Comparison of ENCODE assay signal across 8 cellular contexts in the genomic region with DNA sequence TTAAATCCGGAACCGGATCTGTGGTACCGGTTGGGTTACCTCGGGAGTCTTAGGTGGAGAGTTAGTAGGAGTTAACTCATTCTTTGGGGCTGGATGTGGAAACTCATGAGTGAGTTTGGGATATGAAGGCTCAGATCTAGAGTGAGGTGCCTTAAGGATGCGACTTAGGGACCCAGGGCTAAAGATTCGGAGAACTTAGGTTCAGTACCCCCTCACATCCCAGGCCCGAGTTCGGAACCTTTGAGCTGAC. TPM values are rescaled to one million over a fixed set of nuclear protein-coding genes. Genes with fewer than 3 reads are reported as not detected.
DNase-seq lines count a peak whose midpoint lies in the region; ATAC-seq, FAIRE-seq and TF ChIP-seq lines count a peak whose summit lies in the region.

No MANE protein-coding gene starts in this region.

- H3K4me3 Mint-ChIP-seq in MCF 10A (ENCODE audit: unreplicated experiment) = peak overlapping the region; percentile 92

- H3K27me3 Mint-ChIP-seq in MCF 10A (ENCODE audit: insufficient read depth, unreplicated experiment) = no peaks in the 10 kb centered on the region

- H3K27me3 ChIP-seq in heart right ventricle (no peaks in the 10 kb centered on the region), mesendoderm (ENCODE audit: insufficient read depth, low read length, poor library complexity) (no peaks in the 10 kb centered on the region), aorta (ENCODE audit: control insufficient read depth in 1 of 2, insufficient read depth in 2 of 2, low read length in 1 of 2) (no peaks in the 10 kb centered on the region)

- no peak for FAIRE-seq in GM19239 (lab: Jason Lieb, UNC)

- no peak overlapping the region for H2BK15ac ChIP-seq in mesendoderm (replicated peaks; ENCODE audit: low read depth)

- ATAC-seq in heart right ventricle (peak in 1 of 8 donors; percentile 1), left ventricle myocardium superior (no peak), aorta (ENCODE audit: low FRiP score) (no peak)

- H3K27ac ChIP-seq in heart right ventricle (peak overlapping the region; percentile 86 to 99 (median 95)), mesendoderm (ENCODE audit: low read depth, low read length) (peak overlapping the region; percentile 79), aorta (ENCODE audit: low read depth in 1 of 2, low read length in 2 of 2) (peak overlapping the region; percentile 43 to 62)

- H3K9ac ChIP-seq in mesendoderm (ENCODE audit: low read length) = peak overlapping the region; percentile 92

- H2BK120ac ChIP-seq in mesendoderm (ENCODE audit: low read depth, low read length) = peak overlapping the region; percentile 30

- H4K5ac ChIP-seq in mesendoderm (ENCODE audit: low read length) = peak overlapping the region; percentile 100

- WGBS in heart right ventricle, 2 donors = 1 to 4% methylated on average over 8 of the region's 8 CpGs
- no CpG with 5 or more reads among the region's 8 CpGs for WGBS in mesendoderm (ENCODE audit: extremely low coverage, insufficient coverage, low lambda C conversion rate)
- 1 to 3% methylated on average over 8 of the region's 8 CpGs for whole genome bisulfite sequencing in aorta, 2 donors

- H3K9me3 ChIP-seq in heart right ventricle = no peaks in the 10 kb centered on the region
- H3K9me3 ChIP-seq in aorta (ENCODE audit: control insufficient read depth, low read length) = no peaks in the 10 kb centered on the region

- peak overlapping the region; percentile 91 for H3K27ac Mint-ChIP-seq in MCF 10A (ENCODE audit: low read depth, unreplicated experiment)

- H3K36me3 ChIP-seq in heart right ventricle (peaks cover 0 to 12% (median 0%) of the 10 kb centered on the region in 9 donors), mesendoderm (ENCODE audit: control insufficient read depth, insufficient read depth, low read length) (no peaks in the 10 kb centered on the region), aorta (ENCODE audit: control insufficient read depth in 1 of 2, insufficient read depth in 2 of 2, low read length in 1 of 2) (no peaks in the 10 kb centered on the region)

- H3K18ac ChIP-seq in mesendoderm (ENCODE audit: low read length) = peak overlapping the region; percentile 86

- H3K23ac ChIP-seq in mesendoderm (ENCODE audit: low read length) = peak overlapping the region; percentile 4

- POLR2A ChIA-PET in MCF 10A (lab: Yijun Ruan, JAX) = interaction anchor here (0.7 to 6.7 kb wide), 28 partner anchors 9 to 513 kb away, joined by 3 to 79 read pairs (median 6); a partner anchor contains a TSS

- peaks cover 31% of the 10 kb centered on the region for H3K4me1 Mint-ChIP-seq in MCF 10A (ENCODE audit: insufficient read depth, unreplicated experiment)

- H3K4me2 ChIP-seq in mesendoderm (ENCODE audit: low read length) = peak overlapping the region; percentile 72

- no peaks in the 10 kb centered on the region for H3K9me3 Mint-ChIP-seq in MCF 10A (ENCODE audit: unreplicated experiment)

- intact Hi-C loops in heart right ventricle (cut with DNase I) (loop anchor here in 7 of 10 donors (1.0 to 5.0 kb wide), 9 partner anchors 33 to 87 kb away; a partner anchor contains a TSS), left ventricle myocardium superior (cut with micrococcal nuclease) (no loop called here), MCF 10A (cut with micrococcal nuclease) (loop anchor here (2.0 kb wide), 2 partner anchors 33 to 87 kb away; a partner anchor contains a TSS), aorta (cut with DNase I) (loop anchor here (2.0 to 5.0 kb wide), 5 partner anchors 27 to 59 kb away; a partner anchor contains a TSS)

- CTCF ChIA-PET in MCF 10A (lab: Yijun Ruan, JAX) = interaction anchor here (0.6 to 1.0 kb wide), 3 partner anchors 27 to 313 kb away, joined by 3 to 4 read pairs (median 3); no protein-coding TSS in a partner anchor

- H3K4me1 ChIP-seq in heart right ventricle (peaks cover 15 to 66% (median 45%) of the 10 kb centered on the region in 9 donors), mesendoderm (ENCODE audit: control insufficient read depth, low read depth, low read length) (peaks cover 12% of the 10 kb centered on the region), aorta (ENCODE audit: control insufficient read depth in 1 of 2, insufficient read depth in 2 of 2, low read length in 2 of 2) (no peaks in the 10 kb centered on the region)

- H3K79me2 ChIP-seq in mesendoderm (ENCODE audit: control insufficient read depth, insufficient read depth, low read length) = peaks cover 34% of the 10 kb centered on the region

- TF ChIP-seq CTCF in heart right ventricle (IDR thresholded peaks at IDR 0.05) (no peak), MCF 10A (IDR thresholded peaks at IDR 0.05; ENCODE audit: unreplicated experiment) (no peak)

- H3K36me3 Mint-ChIP-seq in MCF 10A (ENCODE audit: insufficient read depth, unreplicated experiment) = peaks cover 31% of the 10 kb centered on the region

- peaks cover 5% of the 10 kb centered on the region for H3K79me1 ChIP-seq in mesendoderm (ENCODE audit: low read length)

- peak overlapping the region; percentile 100 for H3K4ac ChIP-seq in mesendoderm (ENCODE audit: low read depth, low read length)

- TSS peak; percentile 92 for BruUV-seq in MCF 10A (replicated peaks; lab: Mats Ljungman, UMichigan)

- H3K4me3 ChIP-seq in heart right ventricle (peak overlapping the region in 9 of 10 donors; percentile 38 to 87 (median 65)), mesendoderm (ENCODE audit: low read length) (peak overlapping the region; percentile 89), aorta (ENCODE audit: low read length in 2 of 2) (peak overlapping the region; percentile 40 to 54)

- peak overlapping the region; percentile 81 for H2BK5ac ChIP-seq in mesendoderm (ENCODE audit: low read length)

- peak overlapping the region; percentile 97 for H4K8ac ChIP-seq in mesendoderm (ENCODE audit: low read depth, low read length)

- H3K56ac ChIP-seq in mesendoderm (ENCODE audit: low read length) = peak overlapping the region; percentile 94

- no peak for DNase-seq in heart right ventricle
- DNase-seq in left ventricle myocardium superior = no peak
- DNase-seq in MCF 10A (ENCODE audit: unreplicated experiment) = no peak
- no peak for DNase-seq in mesendoderm
- no peak for DNase-seq in aorta
- no peak for DNase-seq in GM19239 (ENCODE audit: insufficient read length, low spot score)
- no peak for DNase-seq in effector CD4-positive, alpha-beta T cell
- no peak for DNase-seq in activated CD4-positive, alpha-beta T cell treated with anti-CD3 and anti-CD28 coated beads, Interleukin-2, amount 50 U/mL, for 48 hours

- peak overlapping the region; percentile 100 for H2AK5ac ChIP-seq in mesendoderm (ENCODE audit: low read length)

RNA-seq across cellular contexts. Expression of a gene that starts 0.3 kb away (rescaled TPM):
- total RNA-seq in heart right ventricle = 10 to 100 TPM in 2 of 10 donors, 1 to 10 TPM in 8; 5.3 to 11.4 (median 8.4) TPM
- polyA plus RNA-seq in heart right ventricle = 10 to 100 TPM in 1 of 2 donors, 1 to 10 TPM in 1; 3.6 to 12.8 TPM
- total RNA-seq in left ventricle myocardium superior = 6.7 TPM
- total RNA-seq in MCF 10A (2022) = 19.3 and 21.2 TPM in 2 replicates
- 8.2 TPM for polyA plus RNA-seq in mesendoderm (2013, experiment 1 of 2)
- 9.2 TPM for polyA plus RNA-seq in mesendoderm (2013, experiment 2 of 2)
- total RNA-seq in aorta = 1 to 10 TPM; 4.2 to 6.1 TPM
- 1 to 10 TPM in 1 of 2 donors, under 1 TPM in 1; 0.88 to 3.2 TPM for polyA plus RNA-seq in aorta

RNA-seq across cellular contexts. Expression of a gene that starts 1.0 kb away (rescaled TPM):
- total RNA-seq in heart right ventricle (10 to 100 TPM; 24.0 to 40.6 (median 34.4) TPM), left ventricle myocardium superior (41.6 TPM), MCF 10A (2022) (108 and 160 TPM in 2 replicates), aorta (10 to 100 TPM; 40.5 to 47.2 TPM)
- polyA plus RNA-seq in heart right ventricle (10 to 100 TPM; 35.3 to 36.7 TPM), aorta (10 to 100 TPM; 26.7 to 49.1 TPM)
- polyA plus RNA-seq in mesendoderm (2013, experiment 1 of 2) = 226 TPM
- polyA plus RNA-seq in mesendoderm (2013, experiment 2 of 2) = 225 TPM

RNA-seq across cellular contexts. Expression of a gene that starts 25.4 kb away (rescaled TPM):
- total RNA-seq in heart right ventricle (1 to 10 TPM in 3 of 10 donors, under 1 TPM in 2, not detected in 5; 0.63 to 1.7 (median 1.0) TPM), left ventricle myocardium superior (1.1 TPM), MCF 10A (2022) (0.70 TPM in 1 of 2 replicates, not detected in the other), aorta (1 to 10 TPM; 1.7 to 3.6 TPM)
- polyA plus RNA-seq in heart right ventricle (1 to 10 TPM; 2.0 to 2.4 TPM), aorta (not detected)
- 0.18 TPM for polyA plus RNA-seq in mesendoderm (2013, experiment 1 of 2)
- not detected for polyA plus RNA-seq in mesendoderm (2013, experiment 2 of 2)

RNA-seq across cellular contexts. Expression of a gene that starts 28.1 kb away (rescaled TPM):
- total RNA-seq in heart right ventricle (10 to 100 TPM; 11.0 to 25.2 (median 13.5) TPM), left ventricle myocardium superior (10.1 TPM), MCF 10A (2022) (10.1 and 13.2 TPM in 2 replicates), aorta (10 to 100 TPM; 28.1 to 33.3 TPM)
- polyA plus RNA-seq in heart right ventricle (10 to 100 TPM; 26.8 to 62.5 TPM), aorta (10 to 100 TPM; 19.3 to 67.2 TPM)
- 4.9 TPM for polyA plus RNA-seq in mesendoderm (2013, experiment 1 of 2)
- 5.8 TPM for polyA plus RNA-seq in mesendoderm (2013, experiment 2 of 2)

RNA-seq across cellular contexts. Expression of a gene that starts 33.0 kb away (rescaled TPM):
- 10 to 100 TPM in 3 of 10 donors, 1 to 10 TPM in 7; 6.2 to 15.3 (median 9.1) TPM for total RNA-seq in heart right ventricle
- polyA plus RNA-seq in heart right ventricle = 10 to 100 TPM; 16.8 to 17.3 TPM
- 12.8 TPM for total RNA-seq in left ventricle myocardium superior
- total RNA-seq in MCF 10A (2022) = 27.1 and 33.2 TPM in 2 replicates
- polyA plus RNA-seq in mesendoderm (2013, experiment 1 of 2) = 4.8 TPM
- 4.6 TPM for polyA plus RNA-seq in mesendoderm (2013, experiment 2 of 2)
- 10 to 100 TPM; 23.9 to 25.7 TPM for total RNA-seq in aorta
- 10 to 100 TPM; 11.1 to 13.8 TPM for polyA plus RNA-seq in aorta
